ENCODE assay signal across 21 cellular contexts in genomic region chr15:77516786-77517185, GRCh38.
DNase-seq lines count a peak whose midpoint lies in the region; ATAC-seq and TF ChIP-seq lines count a peak whose summit lies in the region.
"Had no signal": no experiment of that assay in that cellular context is flagged by ENCODE, and none has a peak within 500 bp of the region (broad histone marks: within the 10 kb centered on the region; RNA-seq: fewer than 3 reads in every experiment).

No MANE protein-coding gene starts in this region.

- DNase-seq in natural killer cell treated with Interleukin-12 subunit alpha and Interleukin-12 subunit beta and Interleukin-15 and Interleukin-18, amount 100 ng/mL, for 72 hours (ENCODE audit: low spot score): no peak
- DNase-seq in natural killer cell (no peak), mesenteric fat pad (ENCODE audit: low spot score) (peak; percentile 75), sigmoid colon (peak; percentile 46), NCI-H69 (lab: John Stamatoyannopoulos, UW) (no peak)
- no peak for DNase-seq in activated CD4-positive, alpha-beta T cell treated with anti-CD3 and anti-CD28 coated beads, Interleukin-2, amount 50 U/mL, for 4 hours
- DNase-seq: 8988T; CD4-positive, CD25-positive, alpha-beta regulatory T cell; GDM1; HFFc6; IMR-90; MM.1S; NCI-H2029; NCI-H2227 treated with DMSO at 0.1 percent for 48 hours; NCI-H526 treated with DMSO at 0.1 percent for 48 hours; SK-N-SH had no signal

- no peaks in the 10 kb centered on the region for H3K36me3 ChIP-seq in sigmoid colon
- H3K36me3 ChIP-seq: HAP-1 had no signal

- intact Hi-C loops in natural killer cell (cut with micrococcal nuclease) (no loop called here), sigmoid colon (cut with DNase I) (no loop called here)

- TF ChIP-seq EP300 in sigmoid colon (IDR thresholded peaks at IDR 0.05): no peak

- no peak overlapping the region for H3K4me3 ChIP-seq in sigmoid colon
- H3K4me3 ChIP-seq: GM12878, GM23248, HAP-1 had no signal

- no peak overlapping the region for H3K4me3 Mint-ChIP-seq in natural killer cell treated with Interleukin-12 subunit alpha and Interleukin-12 subunit beta and Interleukin-15 and Interleukin-18, amount 100 ng/mL, for 72 hours
- no peak overlapping the region for H3K4me3 Mint-ChIP-seq in natural killer cell
- H3K4me3 Mint-ChIP-seq: CD4-positive, CD25-positive, alpha-beta regulatory T cell; HFFc6 had no signal

- H3K27ac ChIP-seq in sigmoid colon: no peak overlapping the region
- H3K27ac ChIP-seq: GM23248, KMS-11 had no signal

- 97 to 98% methylated on average over 12 of the region's 12 CpGs for WGBS in sigmoid colon, 2 donors

- no peaks in the 10 kb centered on the region for H3K9me3 ChIP-seq in sigmoid colon
- H3K9me3 ChIP-seq: HAP-1 had no signal

- no peaks in the 10 kb centered on the region for H3K36me3 Mint-ChIP-seq in natural killer cell treated with Interleukin-12 subunit alpha and Interleukin-12 subunit beta and Interleukin-15 and Interleukin-18, amount 100 ng/mL, for 72 hours
- H3K36me3 Mint-ChIP-seq in natural killer cell: no peaks in the 10 kb centered on the region
- H3K36me3 Mint-ChIP-seq: CD4-positive, CD25-positive, alpha-beta regulatory T cell had no signal

- H3K4me1 ChIP-seq in sigmoid colon: no peaks in the 10 kb centered on the region

- peak; percentile 36 to 48 for ATAC-seq in natural killer cell treated with Interleukin-12 subunit alpha and Interleukin-12 subunit beta and Interleukin-15 and Interleukin-18, amount 100 ng/mL, for 72 hours
- ATAC-seq in natural killer cell (no peak), HG03139 (IDR thresholded peaks at IDR 0.05; ENCODE audit: unreplicated experiment) (no peak)
- ATAC-seq: GM12878 had no signal

- H3K27ac Mint-ChIP-seq in natural killer cell treated with Interleukin-12 subunit alpha and Interleukin-12 subunit beta and Interleukin-15 and Interleukin-18, amount 100 ng/mL, for 72 hours: no peak overlapping the region
- no peak overlapping the region for H3K27ac Mint-ChIP-seq in natural killer cell
- H3K27ac Mint-ChIP-seq: HFFc6 had no signal

- H3K9me3 Mint-ChIP-seq in natural killer cell treated with Interleukin-12 subunit alpha and Interleukin-12 subunit beta and Interleukin-15 and Interleukin-18, amount 100 ng/mL, for 72 hours: no peaks in the 10 kb centered on the region
- H3K9me3 Mint-ChIP-seq in natural killer cell: no peaks in the 10 kb centered on the region
- H3K9me3 Mint-ChIP-seq: HFFc6 had no signal

- H3K27me3 Mint-ChIP-seq in natural killer cell treated with Interleukin-12 subunit alpha and Interleukin-12 subunit beta and Interleukin-15 and Interleukin-18, amount 100 ng/mL, for 72 hours: no peaks in the 10 kb centered on the region
- H3K27me3 Mint-ChIP-seq in natural killer cell (ENCODE audit: low read depth in 2 of 2): no peaks in the 10 kb centered on the region
- H3K27me3 Mint-ChIP-seq: CD4-positive, CD25-positive, alpha-beta regulatory T cell had no signal

- H3K27me3 ChIP-seq in sigmoid colon: no peaks in the 10 kb centered on the region

- no peak for TF ChIP-seq POLR2A in sigmoid colon (IDR thresholded peaks at IDR 0.05)

- no peaks in the 10 kb centered on the region for H3K4me1 Mint-ChIP-seq in natural killer cell treated with Interleukin-12 subunit alpha and Interleukin-12 subunit beta and Interleukin-15 and Interleukin-18, amount 100 ng/mL, for 72 hours (ENCODE audit: low read depth in 2 of 2)
- H3K4me1 Mint-ChIP-seq in natural killer cell: no peaks in the 10 kb centered on the region
- H3K4me1 Mint-ChIP-seq: CD4-positive, CD25-positive, alpha-beta regulatory T cell had no signal

- no peak for TF ChIP-seq CTCF in natural killer cell (IDR thresholded peaks at IDR 0.05)
- TF ChIP-seq CTCF in sigmoid colon (IDR thresholded peaks at IDR 0.05): no peak

Comparison
In these comparisons a context has a peak if more than half of its experiments do, and no peak if none do; other contexts are left out.
1. ATAC-seq: peak in natural killer cell treated with Interleukin-12 subunit alpha and Interleukin-12 subunit beta and Interleukin-15 and Interleukin-18, amount 100 ng/mL, for 72 hours (2 of 2); none in natural killer cell (0 of 3) and HG03139 (single experiment).
2. DNase-seq: peak in mesenteric fat pad (single experiment) and sigmoid colon (single experiment); none in natural killer cell treated with Interleukin-12 subunit alpha and Interleukin-12 subunit beta and Interleukin-15 and Interleukin-18, amount 100 ng/mL, for 72 hours (single experiment), natural killer cell (single experiment), NCI-H69 (single experiment) and activated CD4-positive, alpha-beta T cell treated with anti-CD3 and anti-CD28 coated beads, Interleukin-2, amount 50 U/mL, for 4 hours (0 of 2).